Comparison of ENCODE assay signal across 14 cellular contexts in the genomic region with DNA sequence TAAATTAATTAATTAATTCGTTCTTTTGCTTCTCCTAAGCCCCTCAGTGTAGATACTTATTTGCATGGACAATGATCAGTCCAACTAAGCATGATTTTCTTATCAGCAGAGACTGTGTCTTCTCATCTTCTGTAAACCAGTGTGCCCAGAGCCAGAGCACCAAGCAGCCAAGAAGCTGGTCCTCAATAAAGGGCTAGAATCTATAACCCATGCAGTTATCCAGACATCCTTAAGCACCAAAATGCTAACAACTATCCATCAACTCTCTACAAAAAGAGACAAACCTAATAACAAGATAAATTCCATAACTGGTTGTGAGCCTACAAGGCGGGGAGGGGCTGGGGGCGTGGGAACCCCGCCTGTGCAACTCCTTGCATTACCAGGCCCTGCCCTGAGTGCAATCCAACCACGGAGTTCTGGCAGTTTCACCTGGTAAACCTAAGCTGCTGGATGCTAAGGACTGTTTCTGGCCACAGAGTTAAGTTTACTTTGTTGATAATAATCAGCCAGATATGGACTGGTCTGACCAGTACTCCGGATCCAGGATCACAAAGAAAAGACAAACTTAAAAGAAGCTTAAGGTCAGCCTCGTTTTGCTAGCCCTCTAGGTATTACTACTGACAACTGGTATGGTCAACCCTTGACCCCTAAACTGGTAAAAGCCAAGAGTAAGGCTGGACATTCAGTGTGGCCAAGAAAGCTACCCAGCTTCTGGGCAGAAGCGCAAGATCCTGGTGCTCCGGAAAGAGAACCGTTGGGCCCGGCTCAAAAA. TPM values are rescaled to one million over a fixed set of nuclear protein-coding genes. Genes with fewer than 3 reads are reported as not detected.
DNase-seq lines count a peak whose midpoint lies in the region; ATAC-seq and TF ChIP-seq lines count a peak whose summit lies in the region.
"Had no signal": no experiment of that assay in that cellular context is flagged by ENCODE, and none has a peak within 500 bp of the region (broad histone marks: within the 10 kb centered on the region; RNA-seq: fewer than 3 reads in every experiment).

No MANE protein-coding gene starts in this region.

- H3K4me3 ChIP-seq in body of pancreas, result no peak overlapping the region
- no peak overlapping the region for H3K4me3 ChIP-seq in lower lobe of right lung
- H3K4me3 ChIP-seq in stomach, result no peak overlapping the region
- H3K4me3 ChIP-seq in sigmoid colon, result no peak overlapping the region

- intact Hi-C loops in body of pancreas (cut with DNase I) (no loop called here), lower lobe of right lung (cut with DNase I) (no loop called here), stomach (cut with DNase I; ENCODE audit: low total_unique reads) (no loop called here), sigmoid colon (cut with DNase I) (no loop called here)

- peak overlapping the region; percentile 34 to 69 (median 50) for H3K27ac ChIP-seq in body of pancreas
- H3K27ac ChIP-seq in lower lobe of right lung, result peak overlapping the region; percentile 62
- H3K27ac ChIP-seq in stomach, result peak overlapping the region; percentile 47 to 76 (median 56)
- H3K27ac ChIP-seq in sigmoid colon, result no peak overlapping the region

- H3K9me3 ChIP-seq in body of pancreas (no peaks in the 10 kb centered on the region), lower lobe of right lung (no peaks in the 10 kb centered on the region), stomach (peaks cover 0 to 5% (median 0%) of the 10 kb centered on the region in 4 donors), sigmoid colon (peaks cover 0 to 3% (median 0%) of the 10 kb centered on the region in 4 donors)

- 33 to 43% methylated on average over 10 to 11 of the region's 11 CpGs for WGBS in body of pancreas, 2 donors
- WGBS in stomach, 5 donors, result 30 to 67% (median 52%) methylated on average over 11 of the region's 11 CpGs
- WGBS in sigmoid colon, 2 donors, result 41 to 78% methylated on average over 11 of the region's 11 CpGs

- ATAC-seq in body of pancreas, result peak; percentile 74
- ATAC-seq in lower lobe of right lung, result peak; percentile 24 to 78
- ATAC-seq: naive thymus-derived CD8-positive, alpha-beta T cell had no signal

- H3K4me1 ChIP-seq in body of pancreas (peaks cover 79% of the 10 kb centered on the region), lower lobe of right lung (peaks cover 65% of the 10 kb centered on the region), stomach (peaks cover 49 to 87% (median 71%) of the 10 kb centered on the region in 4 donors), sigmoid colon (peaks cover 0 to 62% (median 45%) of the 10 kb centered on the region in 4 donors)

- TF ChIP-seq POLR2A in body of pancreas (IDR thresholded peaks at IDR 0.05) (no peak), stomach (IDR thresholded peaks at IDR 0.05) (no peak), sigmoid colon (IDR thresholded peaks at IDR 0.05) (no peak)

- no peaks in the 10 kb centered on the region for H3K27me3 ChIP-seq in body of pancreas
- no peaks in the 10 kb centered on the region for H3K27me3 ChIP-seq in lower lobe of right lung (ENCODE audit: low read depth)
- no peaks in the 10 kb centered on the region for H3K27me3 ChIP-seq in stomach
- no peaks in the 10 kb centered on the region for H3K27me3 ChIP-seq in sigmoid colon

- TF ChIP-seq CTCF in body of pancreas (IDR thresholded peaks at IDR 0.05) (no peak), lower lobe of right lung (IDR thresholded peaks at IDR 0.05) (no peak), stomach (IDR thresholded peaks at IDR 0.05) (no peak), sigmoid colon (IDR thresholded peaks at IDR 0.05) (no peak)

- TF ChIP-seq EP300 in stomach (IDR thresholded peaks at IDR 0.05) (no peak), sigmoid colon (IDR thresholded peaks at IDR 0.05) (no peak)

- H3K36me3 ChIP-seq in body of pancreas (replicated peaks in 1 of 2; ENCODE audit: insufficient read depth in 1 of 2, low read depth in 2 of 2) (no peaks in the 10 kb centered on the region), lower lobe of right lung (no peaks in the 10 kb centered on the region), stomach (no peaks in the 10 kb centered on the region), sigmoid colon (no peaks in the 10 kb centered on the region)

- peak; percentile 61 for DNase-seq in ELF-1 (ENCODE audit: low read depth, low spot score)
- DNase-seq in body of pancreas, result peak; percentile 59 to 69 (median 66)
- no peak for DNase-seq in lower lobe of right lung
- peak; percentile 75 for DNase-seq in stomach
- no peak for DNase-seq in activated CD4-positive, CD25-positive, alpha-beta regulatory T cell (lab: John Stamatoyannopoulos, UW)
- no peak for DNase-seq in activated T-cell treated with anti-CD3 and anti-CD28 coated beads for 4 hours
- no peak for DNase-seq in sigmoid colon
- DNase-seq: activated CD8-positive, alpha-beta memory T cell treated with anti-CD3 and anti-CD28 coated beads, Interleukin-2, amount 50 U/mL, for 4 hours; activated naive CD4-positive, alpha-beta T cell treated with anti-CD3 and anti-CD28 coated beads for 36 hours; aorta; left ventricle myocardium superior; naive thymus-derived CD8-positive, alpha-beta T cell; NCI-H2029; NCI-H524 treated with DMSO at 0.1 percent for 48 hours had no signal

RNA-seq across cellular contexts. Expression of a gene that starts 51.5 kb away (rescaled TPM):
- total RNA-seq in body of pancreas (10 to 100 TPM; 22.4 to 24.6 TPM), lower lobe of right lung (29.3 TPM), stomach (10 to 100 TPM; 11.7 to 27.5 (median 13.6) TPM), sigmoid colon (10 to 100 TPM; 17.8 to 38.8 (median 19.1) TPM)
- polyA plus RNA-seq in stomach (1 to 10 TPM; 1.1 to 2.1 (median 1.5) TPM), sigmoid colon (1 to 10 TPM in 2 of 3 donors, under 1 TPM in 1; 0.69 to 4.3 (median 1.2) TPM)

Comparison
In these comparisons a context has a peak if more than half of its experiments do, and no peak if none do; other contexts are left out.
1. DNase-seq: peak in ELF-1 (single experiment), body of pancreas (4 of 4) and stomach (single experiment); none in lower lobe of right lung (single experiment), activated CD4-positive, CD25-positive, alpha-beta regulatory T cell (0 of 4), activated T-cell treated with anti-CD3 and anti-CD28 coated beads for 4 hours (single experiment) and sigmoid colon (single experiment).
2. H3K27ac ChIP-seq: peak in body of pancreas (4 of 4), lower lobe of right lung (single experiment) and stomach (5 of 5); none in sigmoid colon (0 of 4).